In the genomic region with DNA sequence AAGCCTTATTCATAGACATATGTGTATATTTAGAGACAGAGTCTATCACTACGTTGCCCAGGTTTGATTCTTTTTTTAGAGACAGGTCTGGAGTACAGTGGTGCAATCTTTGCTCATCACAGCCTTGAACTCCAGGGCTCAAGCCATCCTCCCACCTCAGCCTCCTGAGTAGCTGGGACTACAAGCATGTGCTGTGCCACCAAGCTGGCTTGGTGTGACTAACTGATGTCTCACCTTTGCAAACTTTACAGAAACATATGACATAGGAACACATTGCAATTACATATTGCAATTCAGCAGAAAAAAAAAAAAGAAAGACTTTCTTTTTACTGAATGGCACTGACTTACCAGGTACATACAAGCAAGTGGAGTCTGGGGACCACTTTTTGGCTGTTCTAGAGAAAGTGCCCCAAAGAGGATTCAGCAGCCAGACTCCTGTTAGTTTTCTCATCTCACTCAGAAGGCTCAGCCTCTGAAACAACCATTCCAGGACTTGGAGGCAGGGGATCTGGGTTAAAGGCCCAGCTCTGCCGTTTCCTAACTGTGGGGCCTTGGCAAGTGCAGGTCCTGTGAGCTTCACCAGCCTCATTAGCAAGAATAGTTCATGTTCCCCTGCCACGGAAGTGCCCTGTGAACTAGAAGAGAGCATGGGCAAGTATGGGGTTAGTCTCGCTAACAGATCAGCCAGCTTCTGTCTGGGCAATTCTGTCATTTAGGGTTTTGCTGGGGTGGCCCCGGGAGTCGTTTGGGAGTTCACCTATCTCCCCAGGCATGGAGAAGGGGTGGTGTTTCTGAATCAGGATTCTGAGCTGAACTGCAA, we compare ENCODE assay signal across 9 cellular contexts. TPM values are rescaled to one million over a fixed set of nuclear protein-coding genes. Genes with fewer than 3 reads are reported as not detected.
DNase-seq lines count a peak whose midpoint lies in the region; ATAC-seq and TF ChIP-seq lines count a peak whose summit lies in the region.
"Had no signal": no experiment of that assay in that cellular context is flagged by ENCODE, and none has a peak within 500 bp of the region (broad histone marks: within the 10 kb centered on the region; RNA-seq: fewer than 3 reads in every experiment).

No MANE protein-coding gene starts in this region.

- peaks cover 4% of the 10 kb centered on the region; the same call in 1 of the 2 replicates for H3K9me3 ChIP-seq in AG04450 (ENCODE audit: control insufficient read depth, insufficient read depth, low read length)

- in situ Hi-C loops in brain microvascular endothelial cell (cut with HindIII; ENCODE audit: low pct_ligation_motif_present, low sequenced_read_pairs), result no loop called here

- POLR2A ChIA-PET in AG04450 (lab: Yijun Ruan, JAX), result interaction anchor here (0.7 to 2.2 kb wide), 4 partner anchors 171 to 497 kb away, joined by 3 to 10 read pairs (median 3); a partner anchor contains a TSS

- ATAC-seq in naive B cell (ENCODE audit: low read depth in 2 of 2) (peak; percentile 5 to 15), HG02852 (IDR thresholded peaks at IDR 0.05; ENCODE audit: unreplicated experiment) (no peak), HG03280 (IDR thresholded peaks at IDR 0.05; ENCODE audit: unreplicated experiment) (no peak)

- H3K4me1 Mint-ChIP-seq in IgD-negative memory B cell, result peaks cover 15 to 36% (median 26%) of the 10 kb centered on the region in 3 donors
- H3K4me1 Mint-ChIP-seq in naive B cell, result peaks cover 24 to 43% (median 40%) of the 10 kb centered on the region in 3 donors

- TF ChIP-seq CTCF in AG04450 (IDR thresholded peaks at IDR 0.05; ENCODE audit: low read depth, low read length), result no peak
- no peak for TF ChIP-seq CTCF in brain microvascular endothelial cell (IDR thresholded peaks at IDR 0.05; ENCODE audit: low read depth, low read length, missing control alignments)

- peak overlapping the region in 3 of 4 donors; percentile 35 to 85 (median 59) for H3K4me3 Mint-ChIP-seq in IgD-negative memory B cell
- H3K4me3 Mint-ChIP-seq in naive B cell, result peak overlapping the region in 6 of 8 donors; percentile 23 to 78 (median 67)

- no peaks in the 10 kb centered on the region for H3K36me3 Mint-ChIP-seq in IgD-negative memory B cell
- peaks cover 0 to 8% of the 10 kb centered on the region in 2 donors for H3K36me3 Mint-ChIP-seq in naive B cell

- H3K9me3 Mint-ChIP-seq in IgD-negative memory B cell (no peaks in the 10 kb centered on the region), naive B cell (peaks cover 0 to 2% (median 0%) of the 10 kb centered on the region in 7 donors)
- H3K9me3 Mint-ChIP-seq: activated B cell treated with CpG ODN at 0.5 μM for 24 hours had no signal

- H3K27ac Mint-ChIP-seq in IgD-negative memory B cell (peak overlapping the region in 1 of 3 donors; percentile 75), naive B cell (no peak overlapping the region)
- H3K27ac Mint-ChIP-seq: activated B cell treated with CpG ODN at 0.5 μM for 24 hours had no signal

- DNase-seq in AG04450 (ENCODE audit: low read depth, low spot score) (no peak), brain microvascular endothelial cell (no peak), naive B cell (no peak), erythroblast (lab: John Stamatoyannopoulos, UW) (no peak), NOMO-1 treated with dmso at 0.1 percent for 144 hours (lab: John Stamatoyannopoulos, UW; ENCODE audit: unreplicated experiment) (no peak)

- CTCF ChIA-PET in AG04450 (lab: Charles Lee), result interaction anchor here (0.6 to 2.9 kb wide), 22 partner anchors 8 to 746 kb away, joined by 3 to 56 read pairs (median 6); a partner anchor contains a TSS

- peak overlapping the region; percentile 22; the same call in 1 of the 2 replicates for H3K4me3 ChIP-seq in AG04450 (ENCODE audit: low read depth, low read length)
- H3K4me3 ChIP-seq in brain microvascular endothelial cell (ENCODE audit: low read depth, low read length), result peak overlapping the region; percentile 44

- H3K27me3 Mint-ChIP-seq in IgD-negative memory B cell (peaks cover 9% of the 10 kb centered on the region), naive B cell (peaks cover 26 to 48% (median 33%) of the 10 kb centered on the region in 3 donors)

- H3K27ac ChIP-seq in AG04450 (ENCODE audit: low read depth, low read length) (no peak overlapping the region), brain microvascular endothelial cell (no peak overlapping the region)

- H3K27me3 ChIP-seq in AG04450 (ENCODE audit: control insufficient read depth, insufficient read depth, low read length), result peaks cover 5% of the 10 kb centered on the region
- no peaks in the 10 kb centered on the region for H3K27me3 ChIP-seq in brain microvascular endothelial cell (replicated peaks)

- no peak for TF ChIP-seq POLR2A in erythroblast (IDR thresholded peaks at IDR 0.05; ENCODE audit: low read length)

- H3K36me3 ChIP-seq in brain microvascular endothelial cell (replicated peaks), result no peaks in the 10 kb centered on the region

RNA-seq across cellular contexts. Expression of a gene that starts 11.2 kb away (rescaled TPM):
- not detected in 2 replicates for polyA plus RNA-seq in AG04450 (2011; rRNA removed)
- not detected in 2 replicates for polyA minus RNA-seq in AG04450 (2011; rRNA and poly(A)+ RNA removed)
- 1.1 TPM for polyA plus RNA-seq in IgD-negative memory B cell
- polyA plus RNA-seq in naive B cell (ENCODE audit: low read depth in 6 of 6), result under 1 TPM in 4 of 6 donors, not detected in 2; 0.47 to 0.93 (median 0.62) TPM

Comparison
In these comparisons a context has a peak if more than half of its experiments do, and no peak if none do; other contexts are left out.
1. ATAC-seq: peak in naive B cell (2 of 2); none in HG02852 (single experiment) and HG03280 (single experiment).